In genomic region chr11:46505741-46506485, GRCh38 we compare ENCODE assay signal across 1 cellular context.
TF ChIP-seq lines count a peak whose summit lies in the region.

No MANE protein-coding gene starts in this region.

TF ChIP-seq in GM12878, 131 proteins besides CTCF, POLR2A, EP300 and RAD21 (continued from another document):
- no peak for TF ChIP-seq E2F8 (IDR thresholded peaks at IDR 0.05; ENCODE audit: low read depth, partially characterized antibody)
